Comparison of ENCODE assay signal across 1 cellular context in genomic region chr7:45078199-45078681, GRCh38.
TF ChIP-seq lines count a peak whose summit lies in the region.

No MANE protein-coding gene starts in this region.

TF ChIP-seq in WTC11, 78 proteins besides CTCF, POLR2A, EP300 and RAD21 (continued from another document):
- TF ChIP-seq ATF2 (CRISPR knock-in tag; IDR thresholded peaks at IDR 0.05; ENCODE audit: borderline replicate concordance, low read depth) (no peak), ZNF121 (CRISPR knock-in tag; IDR thresholded peaks at IDR 0.05) (no peak), MAX (CRISPR knock-in tag; IDR thresholded peaks at IDR 0.05) (no peak), SMAD3 (CRISPR knock-in tag; IDR thresholded peaks at IDR 0.05; ENCODE audit: borderline replicate concordance) (no peak), NR3C1 (CRISPR knock-in tag; conservative IDR thresholded peaks at IDR 0.05; ENCODE audit: low read depth) (no peak), RORB (CRISPR knock-in tag; IDR thresholded peaks at IDR 0.05) (no peak), ATF6 (CRISPR knock-in tag; IDR thresholded peaks at IDR 0.05) (no peak), E2F1 (CRISPR knock-in tag; IDR thresholded peaks at IDR 0.05) (no peak), ESRRA (CRISPR knock-in tag; IDR thresholded peaks at IDR 0.05; ENCODE audit: borderline replicate concordance) (no peak), FOXJ3 (CRISPR knock-in tag; IDR thresholded peaks at IDR 0.05; ENCODE audit: borderline replicate concordance) (no peak), ZNF219 (CRISPR knock-in tag; IDR thresholded peaks at IDR 0.05; ENCODE audit: borderline replicate concordance) (no peak), MYBL2 (CRISPR knock-in tag; IDR thresholded peaks at IDR 0.05) (no peak), TEAD4 (CRISPR knock-in tag; IDR thresholded peaks at IDR 0.05) (no peak)
